10 cellular contexts compared by ENCODE assay signal in genomic region chr10:11551915-11552602, GRCh38. TPM values are rescaled to one million over a fixed set of nuclear protein-coding genes. Genes with fewer than 3 reads are reported as not detected.
A peak's percentile ranks its signal among the peaks of the same experiment; 100 is the strongest.
DNase-seq lines count a peak whose midpoint lies in the region; ATAC-seq, FAIRE-seq and TF ChIP-seq lines count a peak whose summit lies in the region.
"Had no signal": no experiment of that assay in that cellular context is flagged by ENCODE, and none has a peak within 500 bp of the region (broad histone marks: within the 10 kb centered on the region; RNA-seq: fewer than 3 reads in every experiment).

No MANE protein-coding gene starts in this region.

- ATAC-seq in activated CD4-positive, alpha-beta T cell treated with anti-CD3 and anti-CD28 coated beads for 36 hours: peak; percentile 90
- ATAC-seq in stimulated activated naive CD8-positive, alpha-beta T cell treated with anti-CD3 and anti-CD28 coated beads, Interleukin-15, amount 100 ng/mL, for 72 hours: peak; percentile 85
- ATAC-seq in WTC11: no peak

- H3K27ac Mint-ChIP-seq in activated CD4-positive, alpha-beta T cell treated with anti-CD3 and anti-CD28 coated beads for 36 hours: peak overlapping the region; percentile 72
- H3K27ac Mint-ChIP-seq in stimulated activated naive CD8-positive, alpha-beta T cell treated with anti-CD3 and anti-CD28 coated beads, Interleukin-15, amount 100 ng/mL, for 72 hours: no peak overlapping the region
- H3K27ac Mint-ChIP-seq in WTC11: no peak overlapping the region

- peaks cover 3% of the 10 kb centered on the region for H3K9me3 Mint-ChIP-seq in activated CD4-positive, alpha-beta T cell treated with anti-CD3 and anti-CD28 coated beads for 36 hours (ENCODE audit: low read depth)
- H3K9me3 Mint-ChIP-seq in stimulated activated naive CD8-positive, alpha-beta T cell treated with anti-CD3 and anti-CD28 coated beads, Interleukin-15, amount 100 ng/mL, for 72 hours: peaks cover 6 to 8% of the 10 kb centered on the region in 2 donors
- H3K9me3 Mint-ChIP-seq in WTC11: peaks cover 12% of the 10 kb centered on the region

- H3K36me3 Mint-ChIP-seq in activated CD4-positive, alpha-beta T cell treated with anti-CD3 and anti-CD28 coated beads for 36 hours (ENCODE audit: low read depth): no peaks in the 10 kb centered on the region
- H3K36me3 Mint-ChIP-seq in WTC11: peaks cover 8% of the 10 kb centered on the region

- DNase-seq in activated CD4-positive, alpha-beta T cell treated with anti-CD3 and anti-CD28 coated beads for 36 hours: no peak
- no peak for DNase-seq in activated CD4-positive, alpha-beta T cell treated with anti-CD3 and anti-CD28 coated beads for 48 hours
- peak; percentile 82 for DNase-seq in RCC 7860 (ENCODE audit: low spot score)
- peak; percentile 93 for DNase-seq in fibroblast of mammary gland (ENCODE audit: low read depth)
- DNase-seq in stimulated activated naive CD8-positive, alpha-beta T cell treated with anti-CD3 and anti-CD28 coated beads, Interleukin-15, amount 100 ng/mL, for 72 hours: no peak
- no peak for DNase-seq in NCI-H187 treated with DMSO at 0.1 percent for 48 hours (lab: John Stamatoyannopoulos, UW)
- no peak for DNase-seq in stimulated activated CD4-positive, alpha-beta T cell treated with anti-CD3 and anti-CD28 coated beads, Interleukin-2, amount 100 ng/mL, for 24 hours
- DNase-seq in WTC11 (ENCODE audit: low spot score): no peak

- POLR2A ChIA-PET in activated CD4-positive, alpha-beta T cell treated with anti-CD3 and anti-CD28 coated beads for 36 hours (lab: Charles Lee): no interaction called here
- POLR2A ChIA-PET in WTC11 (lab: Charles Lee): no interaction called here

- peak overlapping the region; percentile 8 for H3K4me3 ChIP-seq in fibroblast of mammary gland (ENCODE audit: control insufficient read depth, low read depth, low read length)
- H3K4me3 ChIP-seq: skin epidermis had no signal

- H3K4me1 Mint-ChIP-seq in activated CD4-positive, alpha-beta T cell treated with anti-CD3 and anti-CD28 coated beads for 36 hours: peaks cover 38% of the 10 kb centered on the region
- peaks cover 48% of the 10 kb centered on the region for H3K4me1 Mint-ChIP-seq in stimulated activated naive CD8-positive, alpha-beta T cell treated with anti-CD3 and anti-CD28 coated beads, Interleukin-15, amount 100 ng/mL, for 72 hours
- peaks cover 35% of the 10 kb centered on the region for H3K4me1 Mint-ChIP-seq in WTC11

- no peak overlapping the region for H3K4me3 Mint-ChIP-seq in activated CD4-positive, alpha-beta T cell treated with anti-CD3 and anti-CD28 coated beads for 36 hours
- peak overlapping the region; percentile 48 to 50 for H3K4me3 Mint-ChIP-seq in stimulated activated naive CD8-positive, alpha-beta T cell treated with anti-CD3 and anti-CD28 coated beads, Interleukin-15, amount 100 ng/mL, for 72 hours
- no peak overlapping the region for H3K4me3 Mint-ChIP-seq in WTC11

- CTCF ChIA-PET in activated CD4-positive, alpha-beta T cell treated with anti-CD3 and anti-CD28 coated beads for 36 hours (lab: Charles Lee): interaction anchor here (0.7 to 1.5 kb wide), 6 partner anchors 13 to 133 kb away, joined by 3 to 5 read pairs (median 4); no protein-coding TSS in a partner anchor
- CTCF ChIA-PET in WTC11 (lab: Charles Lee): no interaction called here

- intact Hi-C loops in activated CD4-positive, alpha-beta T cell treated with anti-CD3 and anti-CD28 coated beads for 36 hours (cut with DNase I, micrococcal nuclease): loop anchor here (1.0 to 2.0 kb wide), 5 partner anchors 27 to 57 kb away; no protein-coding TSS in a partner anchor

- TF ChIP-seq CTCF in fibroblast of mammary gland (conservative IDR thresholded peaks at IDR 0.05; ENCODE audit: control insufficient read depth, insufficient read depth, low read depth, low read length) (no peak), WTC11 (IDR thresholded peaks at IDR 0.05) (no peak)

- no peaks in the 10 kb centered on the region for H3K27me3 Mint-ChIP-seq in activated CD4-positive, alpha-beta T cell treated with anti-CD3 and anti-CD28 coated beads for 36 hours
- no peaks in the 10 kb centered on the region for H3K27me3 Mint-ChIP-seq in stimulated activated naive CD8-positive, alpha-beta T cell treated with anti-CD3 and anti-CD28 coated beads, Interleukin-15, amount 100 ng/mL, for 72 hours
- H3K27me3 Mint-ChIP-seq in WTC11 (ENCODE audit: low read depth): no peaks in the 10 kb centered on the region

- FAIRE-seq in RCC 7860 (lab: Jason Lieb, UNC): peak; percentile 99
- FAIRE-seq: TTC549 had no signal

TF ChIP-seq in WTC11, 78 proteins besides CTCF, POLR2A, EP300 and RAD21 (continues in another document):
- TF ChIP-seq ZBTB43 (CRISPR knock-in tag; IDR thresholded peaks at IDR 0.05) (no peak), ARID4B (CRISPR knock-in tag; IDR thresholded peaks at IDR 0.05; ENCODE audit: borderline replicate concordance) (no peak), CREB1 (CRISPR knock-in tag; IDR thresholded peaks at IDR 0.05) (no peak), ZNF416 (CRISPR knock-in tag; IDR thresholded peaks at IDR 0.05) (no peak), MLX (CRISPR knock-in tag; IDR thresholded peaks at IDR 0.05) (no peak), USF1 (CRISPR knock-in tag; IDR thresholded peaks at IDR 0.05) (no peak), ETV6 (CRISPR knock-in tag; IDR thresholded peaks at IDR 0.05) (no peak)

RNA-seq across cellular contexts. Expression of gene USP6NL, which starts 59.4 kb away (rescaled TPM):
- 1 to 10 TPM; 4.4 to 5.4 TPM for total RNA-seq in activated CD4-positive, alpha-beta T cell treated with anti-CD3 and anti-CD28 coated beads for 36 hours
- 19.5 to 21.4 TPM (median 20.1 TPM) in 3 replicates for total RNA-seq in WTC11 (2021)

Comparison
In these comparisons a context has a peak if more than half of its experiments do, and no peak if none do; other contexts are left out.
1. DNase-seq: peak in RCC 7860 (single experiment) and fibroblast of mammary gland (single experiment); none in activated CD4-positive, alpha-beta T cell treated with anti-CD3 and anti-CD28 coated beads for 36 hours (single experiment), activated CD4-positive, alpha-beta T cell treated with anti-CD3 and anti-CD28 coated beads for 48 hours (single experiment), stimulated activated naive CD8-positive, alpha-beta T cell treated with anti-CD3 and anti-CD28 coated beads, Interleukin-15, amount 100 ng/mL, for 72 hours (0 of 2), NCI-H187 treated with DMSO at 0.1 percent for 48 hours (single experiment), stimulated activated CD4-positive, alpha-beta T cell treated with anti-CD3 and anti-CD28 coated beads, Interleukin-2, amount 100 ng/mL, for 24 hours (0 of 2) and WTC11 (single experiment).
2. H3K4me3 Mint-ChIP-seq: peak in stimulated activated naive CD8-positive, alpha-beta T cell treated with anti-CD3 and anti-CD28 coated beads, Interleukin-15, amount 100 ng/mL, for 72 hours (2 of 2); none in activated CD4-positive, alpha-beta T cell treated with anti-CD3 and anti-CD28 coated beads for 36 hours (single experiment) and WTC11 (single experiment).